In the genomic region with DNA sequence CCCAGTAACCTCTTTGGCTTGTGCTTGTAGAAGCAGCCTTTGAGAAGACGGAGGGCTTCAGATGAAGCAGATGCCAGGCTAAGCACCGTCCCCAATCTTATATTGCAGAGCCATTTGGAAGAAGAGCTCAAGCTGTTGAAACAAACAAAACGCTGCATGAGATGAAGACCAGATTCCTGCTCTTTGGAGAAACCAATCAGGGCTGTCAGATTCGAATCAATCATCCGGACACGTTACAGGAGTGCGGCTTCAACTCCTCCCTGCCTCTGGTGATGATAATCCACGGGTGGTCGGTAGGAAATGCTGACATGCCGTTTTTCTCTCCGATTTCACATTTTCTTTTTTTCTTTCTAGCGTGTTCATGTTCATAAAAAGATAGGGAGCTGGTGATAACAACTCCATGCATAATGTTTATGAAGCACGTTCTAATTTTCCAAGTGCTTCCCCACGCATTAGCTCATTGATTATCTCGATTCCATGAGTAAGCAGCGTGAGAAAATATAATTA, we compare ENCODE assay signal across 23 cellular contexts.
A peak's percentile ranks its signal among the peaks of the same experiment; 100 is the strongest.
DNase-seq lines count a peak whose midpoint lies in the region; ATAC-seq, FAIRE-seq and TF ChIP-seq lines count a peak whose summit lies in the region.
"Had no signal": no experiment of that assay in that cellular context is flagged by ENCODE, and none has a peak within 500 bp of the region (broad histone marks: within the 10 kb centered on the region; RNA-seq: fewer than 3 reads in every experiment).

No MANE protein-coding gene starts in this region.

- no peak for FAIRE-seq in HepG2 (lab: Jason Lieb, UNC)
- FAIRE-seq: GM12878, GM19239, H54 had no signal

- no peak overlapping the region for H4K8ac ChIP-seq in trophoblast cell (ENCODE audit: low read depth, low read length)

- no peak overlapping the region for H2AK5ac ChIP-seq in trophoblast cell (ENCODE audit: low read length)

- BruUV-seq in HepG2 (replicated peaks; lab: Mats Ljungman, UMichigan) = no TSS peak

- H3K36me3 ChIP-seq in HepG2 (replicated peaks in 1 of 2; ENCODE audit: control insufficient read depth in 1 of 2, insufficient read depth in 2 of 2, low read length in 2 of 2) (peaks cover 2 to 12% of the 10 kb centered on the region in 2 experiments; a peak in 2 of 5 replicates), right lobe of liver (peaks cover 0 to 5% (median 0%) of the 10 kb centered on the region in 4 donors), SK-N-MC (ENCODE audit: insufficient read depth, low read length) (no peaks in the 10 kb centered on the region), trophoblast cell (ENCODE audit: control insufficient read depth in 1 of 2, insufficient read depth in 2 of 2, low read length in 2 of 2) (no peaks in the 10 kb centered on the region)
- H3K36me3 ChIP-seq: BE2C had no signal

- H3K27me3 ChIP-seq in HepG2 (ENCODE audit: control insufficient read depth in 1 of 2, insufficient read depth in 2 of 2, low read length in 2 of 2) (no peaks in the 10 kb centered on the region), right lobe of liver (no peaks in the 10 kb centered on the region), trophoblast cell (ENCODE audit: insufficient read depth, low read length) (no peaks in the 10 kb centered on the region)
- H3K27me3 ChIP-seq: BE2C had no signal

- TF ChIP-seq EP300 in HepG2 (IDR thresholded peaks at IDR 0.05; ENCODE audit: low read depth in 2 of 2, low read length in 2 of 2) (no peak), HepG2 (CRISPR knock-in tag; IDR thresholded peaks at IDR 0.05; ENCODE audit: borderline replicate concordance) (no peak)

- no peak overlapping the region for H2BK5ac ChIP-seq in trophoblast cell (ENCODE audit: low read depth, low read length, poor library complexity)

- ATAC-seq in HepG2 = no peak
- ATAC-seq in right lobe of liver = no peak
- ATAC-seq: GM12878, GM23338 had no signal

- H3K4me3 ChIP-seq in HepG2 (replicated peaks in 1 of 3; ENCODE audit: insufficient read depth in 1 of 3, low read depth in 2 of 3, low read length in 3 of 3) = no peak overlapping the region
- no peak overlapping the region for H3K4me3 ChIP-seq in right lobe of liver
- H3K4me3 ChIP-seq in SK-N-MC = peak overlapping the region; percentile 59
- no peak overlapping the region for H3K4me3 ChIP-seq in trophoblast cell (ENCODE audit: low read depth, low read length)
- H3K4me3 ChIP-seq: GM12878, GM23338 had no signal

- no peak for DNase-seq in HepG2 (ENCODE audit: low spot score)
- no peak for DNase-seq in right lobe of liver
- DNase-seq in SK-N-MC (ENCODE audit: low read depth, low spot score) = no peak
- peak; percentile 9 for DNase-seq in retina
- DNase-seq in GM20000 (ENCODE audit: low spot score) = no peak
- DNase-seq in UCSD-AML1 (lab: John Stamatoyannopoulos, UW; ENCODE audit: unreplicated experiment) = no peak
- DNase-seq in trophoblast cell = no peak
- DNase-seq: ACHN; BE2C; C1 segment of cervical spinal cord; CD4-positive, CD25-positive, alpha-beta regulatory T cell; CD8-positive, alpha-beta memory T cell; COR-L47; DMS 273 treated with DMSO at 0.1 percent for 48 hours; DMS53; DND-41; EL; HCEC 1CT had no signal

- H3K9me3 ChIP-seq in HepG2 (ENCODE audit: low read length) = no peaks in the 10 kb centered on the region
- H3K9me3 ChIP-seq in right lobe of liver = no peaks in the 10 kb centered on the region
- no peaks in the 10 kb centered on the region for H3K9me3 ChIP-seq in SK-N-MC (ENCODE audit: low read depth, low read length)
- no peaks in the 10 kb centered on the region for H3K9me3 ChIP-seq in trophoblast cell (ENCODE audit: insufficient read depth, low read depth, low read length)
- H3K9me3 ChIP-seq: BE2C had no signal

- H3K4me2 ChIP-seq in HepG2 (ENCODE audit: low read depth, low read length) (no peak overlapping the region), trophoblast cell (ENCODE audit: low read length) (no peak overlapping the region)
- H3K4me2 ChIP-seq: GM23338 had no signal

- H3K18ac ChIP-seq in trophoblast cell (ENCODE audit: low read length) = no peak overlapping the region

- H2BK120ac ChIP-seq in trophoblast cell (ENCODE audit: insufficient read depth, low read length, poor library complexity) = no peak overlapping the region

- H3K9ac ChIP-seq in HepG2 (ENCODE audit: insufficient read depth, low read depth, low read length) (no peak overlapping the region), SK-N-MC (ENCODE audit: insufficient read length) (no peak overlapping the region), trophoblast cell (ENCODE audit: low read length) (no peak overlapping the region)

- H4K12ac ChIP-seq in trophoblast cell (ENCODE audit: low read depth, low read length) = no peak overlapping the region

- no peak overlapping the region for H3K14ac ChIP-seq in trophoblast cell (ENCODE audit: low read length)

- H3K79me2 ChIP-seq in HepG2 (ENCODE audit: insufficient read depth, low read length) (no peaks in the 10 kb centered on the region), trophoblast cell (ENCODE audit: control insufficient read depth, insufficient read depth, low read length, poor library complexity) (no peaks in the 10 kb centered on the region)

- 95% methylated on average over 16 of the region's 16 CpGs for WGBS in HepG2 (ENCODE audit: low lambda C conversion rate)
- WGBS in right lobe of liver (ENCODE audit: insufficient coverage, low coverage, low lambda C conversion rate, missing lambda C conversion rate) = 78% methylated on average over 14 of the region's 16 CpGs
- no CpG with 5 or more reads among the region's 16 CpGs for WGBS in trophoblast cell (ENCODE audit: extremely low coverage, insufficient coverage, insufficient read length)

- H4K20me1 ChIP-seq in HepG2 (ENCODE audit: insufficient read depth, low read length) = no peaks in the 10 kb centered on the region

- H3K4ac ChIP-seq in trophoblast cell (ENCODE audit: low read depth, low read length) = no peak overlapping the region

- peaks cover 6% of the 10 kb centered on the region for H3K79me1 ChIP-seq in trophoblast cell (ENCODE audit: low read length)

- intact Hi-C loops in HepG2 (cut with micrococcal nuclease; ENCODE audit: unreplicated experiment) = no loop called here
- intact Hi-C loops in right lobe of liver (cut with DNase I) = no loop called here

- POLR2A ChIA-PET in HepG2 (lab: Yijun Ruan, JAX) = no interaction called here

- H3K4me1 ChIP-seq in HepG2 (ENCODE audit: insufficient read depth, low read length) (peaks cover 21% of the 10 kb centered on the region), right lobe of liver (no peaks in the 10 kb centered on the region), trophoblast cell (ENCODE audit: control insufficient read depth in 1 of 2, insufficient read depth in 2 of 2, low read length in 2 of 2) (peaks cover 0 to 7% of the 10 kb centered on the region in 2 experiments)
- H3K4me1 ChIP-seq: BE2C had no signal

- H3K23ac ChIP-seq in trophoblast cell (ENCODE audit: low read length) = no peak overlapping the region

- no peak for TF ChIP-seq RAD21 in HepG2 (CRISPR knock-in tag; IDR thresholded peaks at IDR 0.05)

- no peak overlapping the region for H2BK12ac ChIP-seq in trophoblast cell (ENCODE audit: low read length)

- H4K91ac ChIP-seq in trophoblast cell (ENCODE audit: low read depth, low read length) = no peak overlapping the region

- in situ Hi-C loops in HepG2 (cut with HindIII; ENCODE audit: extremely low pct_ligation_motif_present, low pct_unique_long_range_greater_than_20kb) = no loop called here

- CTCF ChIA-PET in HepG2 (lab: Yijun Ruan, JAX; ENCODE audit: low intra/inter-chr PET ratio, low total read pairs) = no interaction called here

- no peak for TF ChIP-seq POLR2A in HepG2 (IDR thresholded peaks at IDR 0.05; ENCODE audit: insufficient read depth in 1 of 2, low read depth in 2 of 2, low read length in 2 of 2)
- no peak for TF ChIP-seq POLR2A in right lobe of liver (IDR thresholded peaks at IDR 0.05)

- no peak overlapping the region for H3K27ac ChIP-seq in HepG2 (ENCODE audit: extremely low read length, insufficient read depth, low read length)
- no peak overlapping the region for H3K27ac ChIP-seq in right lobe of liver
- no peak overlapping the region for H3K27ac ChIP-seq in SK-N-MC
- no peak overlapping the region for H3K27ac ChIP-seq in trophoblast cell (ENCODE audit: low read depth, low read length)
- H3K27ac ChIP-seq: HL-60 had no signal

- H2AFZ ChIP-seq in HepG2 (ENCODE audit: low read length) (no peak overlapping the region), trophoblast cell (ENCODE audit: insufficient read depth, low read length, poor library complexity) (no peak overlapping the region)
- H2AFZ ChIP-seq: GM23338 had no signal

- TF ChIP-seq CTCF in HepG2 (CRISPR knock-in tag; IDR thresholded peaks at IDR 0.05) = no peak
- no peak for TF ChIP-seq CTCF in right lobe of liver (IDR thresholded peaks at IDR 0.05)
- TF ChIP-seq CTCF in GM20000 (IDR thresholded peaks at IDR 0.05; ENCODE audit: extremely low read depth, missing control alignments) = no peak

TF ChIP-seq in HepG2, 621 proteins besides CTCF, POLR2A, EP300 and RAD21:
- TF ChIP-seq MAFF (IDR thresholded peaks at IDR 0.05; ENCODE audit: low read depth, low read length) (peak; percentile 87), CBX1 (IDR thresholded peaks at IDR 0.05; ENCODE audit: low read depth) (no peak), MAFK (conservative IDR thresholded peaks at IDR 0.05 in 1 of 2, IDR thresholded peaks at IDR 0.05 in 1 of 2; ENCODE audit: low read length in 2 of 2) (peak; percentile 86 to 91)
- TF ChIP-seq, protein P1, sequence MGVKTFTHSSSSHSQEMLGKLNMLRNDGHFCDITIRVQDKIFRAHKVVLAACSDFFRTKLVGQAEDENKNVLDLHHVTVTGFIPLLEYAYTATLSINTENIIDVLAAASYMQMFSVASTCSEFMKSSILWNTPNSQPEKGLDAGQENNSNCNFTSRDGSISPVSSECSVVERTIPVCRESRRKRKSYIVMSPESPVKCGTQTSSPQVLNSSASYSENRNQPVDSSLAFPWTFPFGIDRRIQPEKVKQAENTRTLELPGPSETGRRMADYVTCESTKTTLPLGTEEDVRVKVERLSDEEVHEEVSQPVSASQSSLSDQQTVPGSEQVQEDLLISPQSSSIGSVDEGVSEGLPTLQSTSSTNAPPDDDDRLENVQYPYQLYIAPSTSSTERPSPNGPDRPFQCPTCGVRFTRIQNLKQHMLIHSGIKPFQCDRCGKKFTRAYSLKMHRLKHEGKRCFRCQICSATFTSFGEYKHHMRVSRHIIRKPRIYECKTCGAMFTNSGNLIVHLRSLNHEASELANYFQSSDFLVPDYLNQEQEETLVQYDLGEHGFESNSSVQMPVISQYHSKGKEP (CRISPR knock-in tag; IDR thresholded peaks at IDR 0.05) = no peak
